8 cellular contexts compared by ENCODE assay signal in genomic region chr6:27503436-27504030, GRCh38. TPM values are rescaled to one million over a fixed set of nuclear protein-coding genes. Genes with fewer than 3 reads are reported as not detected.
A peak's percentile ranks its signal among the peaks of the same experiment; 100 is the strongest.
DNase-seq lines count a peak whose midpoint lies in the region; ATAC-seq, FAIRE-seq and TF ChIP-seq lines count a peak whose summit lies in the region.

No MANE protein-coding gene starts in this region.

- ATAC-seq in HG02610 (IDR thresholded peaks at IDR 0.05; ENCODE audit: unreplicated experiment) (peak; percentile 38), HepG2 (peak; percentile 60), GM21360 (IDR thresholded peaks at IDR 0.05; ENCODE audit: unreplicated experiment) (no peak)

- H3K79me2 ChIP-seq in DOHH2 (ENCODE audit: control insufficient read depth, low read length): no peaks in the 10 kb centered on the region
- no peaks in the 10 kb centered on the region for H3K79me2 ChIP-seq in HepG2 (ENCODE audit: insufficient read depth, low read length)

- no peak for TF ChIP-seq RAD21 in HepG2 (CRISPR knock-in tag; IDR thresholded peaks at IDR 0.05)

- no peaks in the 10 kb centered on the region; the same call in 1 of the 2 replicates for H4K20me1 ChIP-seq in DOHH2 (ENCODE audit: control insufficient read depth, insufficient read depth, low read depth, low read length)
- no peaks in the 10 kb centered on the region for H4K20me1 ChIP-seq in HepG2 (ENCODE audit: insufficient read depth, low read length)

- in situ Hi-C loops in HepG2 (cut with HindIII; ENCODE audit: extremely low pct_ligation_motif_present, low pct_unique_long_range_greater_than_20kb): loop anchor here (10.0 to 25.0 kb wide), 3 partner anchors 109 to 1191 kb away; no protein-coding TSS in a partner anchor

- no peaks in the 10 kb centered on the region for H3K9me2 ChIP-seq in DOHH2 (replicated peaks; ENCODE audit: control insufficient read depth, low read length)

- H3K4me2 ChIP-seq in DOHH2 (ENCODE audit: low read length) (peak overlapping the region; percentile 98), HepG2 (ENCODE audit: low read depth, low read length) (peak overlapping the region; percentile 90)

- no TSS peak for BruUV-seq in HepG2 (replicated peaks; lab: Mats Ljungman, UMichigan)

- WGBS in HepG2 (ENCODE audit: low lambda C conversion rate): 3% methylated on average over 21 of the region's 21 CpGs

- H3K27me3 ChIP-seq in DOHH2 (ENCODE audit: control insufficient read depth, low read length): peaks cover 31% of the 10 kb centered on the region
- peaks cover 0 to 4% of the 10 kb centered on the region in 2 experiments; a peak in 2 of 5 replicates for H3K27me3 ChIP-seq in HepG2 (ENCODE audit: control insufficient read depth in 1 of 2, insufficient read depth in 2 of 2, low read length in 2 of 2)

- TF ChIP-seq EP300 in HepG2 (IDR thresholded peaks at IDR 0.05; ENCODE audit: low read depth in 2 of 2, low read length in 2 of 2) (no peak), HepG2 (CRISPR knock-in tag; IDR thresholded peaks at IDR 0.05; ENCODE audit: borderline replicate concordance) (no peak)

- peaks cover 13% of the 10 kb centered on the region for H3F3A ChIP-seq in DOHH2 (ENCODE audit: control insufficient read depth, insufficient read depth)

- H3K4me1 ChIP-seq in DOHH2 (ENCODE audit: control insufficient read depth, low read length) (peaks cover 18% of the 10 kb centered on the region), HepG2 (ENCODE audit: insufficient read depth, low read length) (peaks cover 46% of the 10 kb centered on the region)

- POLR2A ChIA-PET in HepG2 (lab: Yijun Ruan, JAX): no interaction called here

- TF ChIP-seq CTCF in DOHH2 (IDR thresholded peaks at IDR 0.05; ENCODE audit: low read depth, low read length, poor library complexity, severe bottlenecking) (no peak), coronary artery (IDR thresholded peaks at IDR 0.05) (no peak), HepG2 (CRISPR knock-in tag; IDR thresholded peaks at IDR 0.05) (no peak)

- peak; percentile 49 for FAIRE-seq in HepG2 (lab: Jason Lieb, UNC)

- no peak for TF ChIP-seq POLR2A in HepG2 (IDR thresholded peaks at IDR 0.05; ENCODE audit: insufficient read depth in 1 of 2, low read depth in 2 of 2, low read length in 2 of 2)

- H3K4me3 ChIP-seq in DOHH2 (ENCODE audit: low read length) (peak overlapping the region; percentile 94), coronary artery (peak overlapping the region; percentile 63), HepG2 (replicated peaks in 1 of 3; ENCODE audit: insufficient read depth in 1 of 3, low read depth in 2 of 3, low read length in 3 of 3) (peak overlapping the region; percentile 78 to 87 (median 79))

- H3K9me3 ChIP-seq in DOHH2 (ENCODE audit: control insufficient read depth, insufficient read depth, low read length) (no peaks in the 10 kb centered on the region), HepG2 (ENCODE audit: low read length) (no peaks in the 10 kb centered on the region)

- H3K36me3 ChIP-seq in DOHH2 (ENCODE audit: control insufficient read depth, low read length): no peaks in the 10 kb centered on the region
- no peaks in the 10 kb centered on the region for H3K36me3 ChIP-seq in HepG2 (replicated peaks in 1 of 2; ENCODE audit: control insufficient read depth in 1 of 2, insufficient read depth in 2 of 2, low read length in 2 of 2)

- DNase-seq in NCI-H345 treated with DMSO at 0.1 percent for 48 hours (lab: John Stamatoyannopoulos, UW; ENCODE audit: unreplicated experiment): peak; percentile 46
- DNase-seq in activated CD4-positive, alpha-beta T cell treated with anti-CD3 and anti-CD28 coated beads for 1 hour: peak; percentile 61
- no peak for DNase-seq in coronary artery (ENCODE audit: low spot score)
- DNase-seq in HepG2 (ENCODE audit: low spot score): peak; percentile 82
- DNase-seq in stimulated activated CD4-positive, alpha-beta T cell treated with anti-CD3 and anti-CD28 coated beads, Interleukin-4, amount 100 ng/mL, for 4 hours: peak; percentile 77 to 82

- H3K9ac ChIP-seq in HepG2 (ENCODE audit: insufficient read depth, low read depth, low read length): peak overlapping the region; percentile 59

- intact Hi-C loops in HepG2 (cut with micrococcal nuclease; ENCODE audit: unreplicated experiment): loop anchor here (1.0 to 5.0 kb wide), 6 partner anchors 15 to 936 kb away; partner anchors contain the start of gene POM121L2

- CTCF ChIA-PET in HepG2 (lab: Yijun Ruan, JAX; ENCODE audit: low intra/inter-chr PET ratio, low total read pairs): no interaction called here

- H2AFZ ChIP-seq in HepG2 (ENCODE audit: low read length): peak overlapping the region; percentile 36

- H3K27ac ChIP-seq in DOHH2 (ENCODE audit: low read depth, low read length) (peak overlapping the region; percentile 2; the same call in 1 of the 2 replicates), coronary artery (peak overlapping the region in 1 of 2 donors; percentile 15), HepG2 (ENCODE audit: extremely low read length, insufficient read depth, low read length) (peak overlapping the region; percentile 37)

TF ChIP-seq in HepG2, 621 proteins besides CTCF, POLR2A, EP300 and RAD21 (continues in another document):
- TF ChIP-seq HMG20B (CRISPR knock-in tag; conservative IDR thresholded peaks at IDR 0.05) (0 out of 2 replicates have a peak, but pooled peaks have one; percentile 18), BRCA1 (CRISPR knock-in tag; IDR thresholded peaks at IDR 0.05) (no peak), ASH2L (IDR thresholded peaks at IDR 0.05; ENCODE audit: insufficient read length, low read depth, low read length) (peak; percentile 67), ZNF776 (CRISPR knock-in tag; IDR thresholded peaks at IDR 0.05) (no peak), KLF12 (CRISPR knock-in tag; IDR thresholded peaks at IDR 0.05; ENCODE audit: borderline replicate concordance) (no peak), POGZ (CRISPR knock-in tag; IDR thresholded peaks at IDR 0.05) (no peak), CENPX (CRISPR knock-in tag; IDR thresholded peaks at IDR 0.05) (no peak), NONO (IDR thresholded peaks at IDR 0.05) (no peak), NONO (CRISPR knock-in tag; conservative IDR thresholded peaks at IDR 0.05) (peak; percentile 12; the same call in 1 of the 2 replicates), SMARCC2 (IDR thresholded peaks at IDR 0.05) (no peak), ZNF841 (CRISPR knock-in tag; IDR thresholded peaks at IDR 0.05; ENCODE audit: borderline replicate concordance) (no peak), ZNF512B (CRISPR knock-in tag; IDR thresholded peaks at IDR 0.05; ENCODE audit: borderline replicate concordance) (no peak), CBFB (CRISPR knock-in tag; IDR thresholded peaks at IDR 0.05) (no peak), SMAD3 (CRISPR knock-in tag; IDR thresholded peaks at IDR 0.05) (peak; percentile 64)

RNA-seq across cellular contexts. Expression of gene ZNF184, which starts 30.6 kb away (rescaled TPM):
- 10.1 and 16.3 TPM in 2 replicates for total RNA-seq in HepG2 (2016; rRNA removed; fragmentation: Illumina TruSeq; extraction: Trizol)
- 1.7 and 2.1 TPM in 2 replicates for total RNA-seq in HepG2 (2016; cell fraction: cytosol; rRNA removed; fragmentation: Illumina TruSeq; extraction: Trizol; ENCODE audit: low read depth)
- 9.5 and 17.4 TPM in 2 replicates for total RNA-seq in HepG2 (2016; cell fraction: insoluble cytoplasmic fraction; rRNA removed; fragmentation: Illumina TruSeq; extraction: Trizol)
- total RNA-seq in HepG2 (2016; cell fraction: membrane; rRNA removed; fragmentation: Illumina TruSeq; extraction: Trizol): 5.1 and 6.1 TPM in 2 replicates
- total RNA-seq in HepG2 (2016; cell fraction: nucleus; rRNA removed; fragmentation: Illumina TruSeq; extraction: Trizol): 6.2 and 7.3 TPM in 2 replicates
- 2.0 and 2.1 TPM in 2 replicates for polyA plus RNA-seq in HepG2 (2011; rRNA removed)
- 0.93 and 1.5 TPM in 2 replicates for polyA plus RNA-seq in HepG2 (2011; cell fraction: cytosol; rRNA removed)
- polyA plus RNA-seq in HepG2 (2011; cell fraction: nucleus; rRNA removed): 1.3 and 1.8 TPM in 2 replicates
- polyA plus RNA-seq in HepG2 (2012): 2.5 and 3.2 TPM in 2 replicates
- polyA plus RNA-seq in HepG2 (2016; cell fraction: cytosol; fragmentation: Illumina TruSeq; extraction: Trizol; ENCODE audit: low read depth): 0.42 and 0.44 TPM in 2 replicates
- polyA plus RNA-seq in HepG2 (2016; cell fraction: insoluble cytoplasmic fraction; fragmentation: Illumina TruSeq; extraction: Trizol; ENCODE audit: low read depth): 9.4 and 9.9 TPM in 2 replicates
- 1.1 and 1.2 TPM in 2 replicates for polyA plus RNA-seq in HepG2 (2016; cell fraction: membrane; fragmentation: Illumina TruSeq; extraction: Trizol; ENCODE audit: low read depth)
- polyA plus RNA-seq in HepG2 (2016; cell fraction: nucleus; fragmentation: Illumina TruSeq; extraction: Trizol; ENCODE audit: insufficient read depth, low read depth): 5.7 and 6.6 TPM in 2 replicates
- 1.1 and 4.3 TPM in 2 replicates for polyA minus RNA-seq in HepG2 (2011; rRNA and poly(A)+ RNA removed; ENCODE audit: low replicate concordance)
- 2.6 and 3.4 TPM in 2 replicates for polyA minus RNA-seq in HepG2 (2011; cell fraction: cytosol; rRNA and poly(A)+ RNA removed)
- 8.9 and 10.2 TPM in 2 replicates for polyA minus RNA-seq in HepG2 (2011; cell fraction: nucleus; rRNA and poly(A)+ RNA removed)
